ENCODE assay signal across 8 cellular contexts in genomic region chr1:24191860-24192259, GRCh38.
A peak's percentile ranks its signal among the peaks of the same experiment; 100 is the strongest.
DNase-seq lines count a peak whose midpoint lies in the region; ATAC-seq and TF ChIP-seq lines count a peak whose summit lies in the region.

No MANE protein-coding gene starts in this region.

- no peak overlapping the region for H3K27ac ChIP-seq in WERI-Rb-1

- TF ChIP-seq CTCF in WERI-Rb-1 (IDR thresholded peaks at IDR 0.05; ENCODE audit: low read depth, low read length) = no peak

- DNase-seq in activated CD4-positive, CD25-positive, alpha-beta regulatory T cell (lab: John Stamatoyannopoulos, UW) = no peak
- DNase-seq in NOMO-1 treated with dmso at 0.1 percent for 144 hours (lab: John Stamatoyannopoulos, UW; ENCODE audit: unreplicated experiment) = peak; percentile 23
- peak; percentile 26 for DNase-seq in astrocyte of the hippocampus (ENCODE audit: low read depth, low spot score)
- peak in 2 of 3 experiments; percentile 31 for DNase-seq in stimulated activated CD4-positive, alpha-beta T cell treated with anti-CD3 and anti-CD28 coated beads, TNF-alpha, amount 100 ng/mL, for 24 hours (ENCODE audit: low read depth in 3 of 3)
- DNase-seq in Ammon's horn (ENCODE audit: low spot score) = no peak
- DNase-seq in WERI-Rb-1 = no peak

- H3K9me3 ChIP-seq in WERI-Rb-1 (ENCODE audit: severe bottlenecking) = no peaks in the 10 kb centered on the region

- peak; percentile 84 to 87 for ATAC-seq in activated CD4-positive, CD25-positive, alpha-beta regulatory T cell treated with anti-CD3 and anti-CD28 coated beads, Interleukin-2, amount 50 U/mL, for 24 hours
- ATAC-seq in HG02571 (IDR thresholded peaks at IDR 0.05; ENCODE audit: unreplicated experiment) = no peak

- no peaks in the 10 kb centered on the region for H3K36me3 ChIP-seq in WERI-Rb-1

- no peaks in the 10 kb centered on the region for H3K27me3 ChIP-seq in WERI-Rb-1 (ENCODE audit: insufficient read depth, low read depth, severe bottlenecking)

- H3K4me3 ChIP-seq in WERI-Rb-1 (ENCODE audit: low read depth, low read length) = no peak overlapping the region

Comparison
In these comparisons a context has a peak if more than half of its experiments do, and no peak if none do; other contexts are left out.
1. DNase-seq: peak in NOMO-1 treated with dmso at 0.1 percent for 144 hours (single experiment), astrocyte of the hippocampus (single experiment) and stimulated activated CD4-positive, alpha-beta T cell treated with anti-CD3 and anti-CD28 coated beads, TNF-alpha, amount 100 ng/mL, for 24 hours (2 of 3); none in activated CD4-positive, CD25-positive, alpha-beta regulatory T cell (0 of 4), Ammon's horn (single experiment) and WERI-Rb-1 (single experiment).